Comparison of ENCODE assay signal across 1 cellular context in genomic region chr12:41190360-41190759, GRCh38.
TF ChIP-seq lines count a peak whose summit lies in the region.

No MANE protein-coding gene starts in this region.

TF ChIP-seq in liver, 16 proteins besides CTCF, POLR2A, EP300 and RAD21 (continued from another document):
- TF ChIP-seq ZBTB33 (IDR thresholded peaks at IDR 0.05) (no peak), RXRA (IDR thresholded peaks at IDR 0.05) (no peak), NR2F2 (IDR thresholded peaks at IDR 0.05) (no peak), FOXA2 (IDR thresholded peaks at IDR 0.05) (no peak), SP1 (IDR thresholded peaks at IDR 0.05) (no peak), EGR1 (IDR thresholded peaks at IDR 0.05; ENCODE audit: low read depth in 2 of 2) (no peak)
